2 cellular contexts compared by ENCODE assay signal in genomic region chr1:181076852-181077251, GRCh38.
TF ChIP-seq lines count a peak whose summit lies in the region.

No MANE protein-coding gene starts in this region.

TF ChIP-seq in IMR-90, 13 proteins besides CTCF, POLR2A, EP300 and RAD21:
- no peak for TF ChIP-seq MAFK (IDR thresholded peaks at IDR 0.05; ENCODE audit: low read depth, low read length)
- no peak for TF ChIP-seq CEBPB (IDR thresholded peaks at IDR 0.05; ENCODE audit: low read depth, low read length)
- TF ChIP-seq RCOR1 (IDR thresholded peaks at IDR 0.05; ENCODE audit: insufficient replicate concordance, low read length): no peak
- no peak for TF ChIP-seq USF2 (IDR thresholded peaks at IDR 0.05; ENCODE audit: low read depth, low read length)

TF ChIP-seq in GM12878, 131 proteins besides CTCF, POLR2A, EP300 and RAD21:
- TF ChIP-seq PKNOX1 (IDR thresholded peaks at IDR 0.05) (no peak), NR2F1 (conservative IDR thresholded peaks at IDR 0.05) (0 out of 2 replicates have a peak, but pooled peaks have one; percentile 9)
